Comparison of ENCODE assay signal across 14 cellular contexts in genomic region chr13:74443623-74444022, GRCh38.
DNase-seq lines count a peak whose midpoint lies in the region; ATAC-seq and TF ChIP-seq lines count a peak whose summit lies in the region.
"Had no signal": no experiment of that assay in that cellular context is flagged by ENCODE, and none has a peak within 500 bp of the region (broad histone marks: within the 10 kb centered on the region; RNA-seq: fewer than 3 reads in every experiment).

No MANE protein-coding gene starts in this region.

- H3K18ac ChIP-seq in mesendoderm (ENCODE audit: low read length), result no peak overlapping the region

- H2AK5ac ChIP-seq in mesendoderm (ENCODE audit: low read length), result no peak overlapping the region

- no peak overlapping the region for H4K8ac ChIP-seq in mesendoderm (ENCODE audit: low read depth, low read length)

- DNase-seq in AG09319 (ENCODE audit: extremely low read depth, low read depth), result peak; percentile 46
- peak; percentile 85 for DNase-seq in M059J (ENCODE audit: low read depth)
- peak; percentile 65 for DNase-seq in dedifferentiated amniotic fluid mesenchymal stem cell (ENCODE audit: extremely low spot score)
- DNase-seq in mesendoderm, result peak; percentile 33
- no peak for DNase-seq in GF-D8 (lab: John Stamatoyannopoulos, UW)
- DNase-seq: activated CD4-positive, alpha-beta T cell treated with anti-CD3 and anti-CD28 coated beads for 4 hours; activated effector memory CD4-positive, alpha-beta T cell treated with Interleukin-2 at 50 U/mL for 16 hours; C1 segment of cervical spinal cord; hypothalamus; NCI-H1436; sigmoid colon had no signal

- WGBS in mesendoderm (ENCODE audit: extremely low coverage, insufficient coverage, low lambda C conversion rate), result no CpG with 5 or more reads among the region's 1 CpG

- no peaks in the 10 kb centered on the region for H3K4me1 ChIP-seq in mesendoderm (ENCODE audit: control insufficient read depth, low read depth, low read length)

- no peak overlapping the region for H3K23ac ChIP-seq in mesendoderm (ENCODE audit: low read length)

- no peak overlapping the region for H2BK5ac ChIP-seq in mesendoderm (ENCODE audit: low read length)

- no peak overlapping the region for H3K4me3 ChIP-seq in mesendoderm (ENCODE audit: low read length)
- H3K4me3 ChIP-seq: sigmoid colon had no signal

- no peak overlapping the region for H2BK15ac ChIP-seq in mesendoderm (replicated peaks; ENCODE audit: low read depth)

- no peaks in the 10 kb centered on the region for H3K36me3 ChIP-seq in mesendoderm (ENCODE audit: control insufficient read depth, insufficient read depth, low read length)
- H3K36me3 ChIP-seq: sigmoid colon had no signal

- H2BK120ac ChIP-seq in mesendoderm (ENCODE audit: low read depth, low read length), result no peak overlapping the region

- no peak overlapping the region for H3K27ac ChIP-seq in mesendoderm (ENCODE audit: low read depth, low read length)

- no peak overlapping the region for H3K4ac ChIP-seq in mesendoderm (ENCODE audit: low read depth, low read length)

- no peaks in the 10 kb centered on the region for H3K79me1 ChIP-seq in mesendoderm (ENCODE audit: low read length)

- no peak for TF ChIP-seq CTCF in AG09319 (IDR thresholded peaks at IDR 0.05; ENCODE audit: low read depth, low read length)

- no peak overlapping the region for H3K56ac ChIP-seq in mesendoderm (ENCODE audit: low read length)

- H3K79me2 ChIP-seq in mesendoderm (ENCODE audit: control insufficient read depth, insufficient read depth, low read length), result no peaks in the 10 kb centered on the region

- no peak for ATAC-seq in GM19463 (IDR thresholded peaks at IDR 0.05; ENCODE audit: unreplicated experiment)
- no peak for ATAC-seq in HG03432 (IDR thresholded peaks at IDR 0.05; ENCODE audit: unreplicated experiment)
- no peak for ATAC-seq in GM18502 (IDR thresholded peaks at IDR 0.05; ENCODE audit: poor library complexity, unreplicated experiment)

- no peak overlapping the region for H3K4me2 ChIP-seq in mesendoderm (ENCODE audit: low read length)

- no peak overlapping the region for H4K5ac ChIP-seq in mesendoderm (ENCODE audit: low read length)

- no peaks in the 10 kb centered on the region for H3K27me3 ChIP-seq in mesendoderm (ENCODE audit: insufficient read depth, low read length, poor library complexity)
- H3K27me3 ChIP-seq: sigmoid colon had no signal

- H3K9ac ChIP-seq in mesendoderm (ENCODE audit: low read length), result no peak overlapping the region
